In the genomic region with DNA sequence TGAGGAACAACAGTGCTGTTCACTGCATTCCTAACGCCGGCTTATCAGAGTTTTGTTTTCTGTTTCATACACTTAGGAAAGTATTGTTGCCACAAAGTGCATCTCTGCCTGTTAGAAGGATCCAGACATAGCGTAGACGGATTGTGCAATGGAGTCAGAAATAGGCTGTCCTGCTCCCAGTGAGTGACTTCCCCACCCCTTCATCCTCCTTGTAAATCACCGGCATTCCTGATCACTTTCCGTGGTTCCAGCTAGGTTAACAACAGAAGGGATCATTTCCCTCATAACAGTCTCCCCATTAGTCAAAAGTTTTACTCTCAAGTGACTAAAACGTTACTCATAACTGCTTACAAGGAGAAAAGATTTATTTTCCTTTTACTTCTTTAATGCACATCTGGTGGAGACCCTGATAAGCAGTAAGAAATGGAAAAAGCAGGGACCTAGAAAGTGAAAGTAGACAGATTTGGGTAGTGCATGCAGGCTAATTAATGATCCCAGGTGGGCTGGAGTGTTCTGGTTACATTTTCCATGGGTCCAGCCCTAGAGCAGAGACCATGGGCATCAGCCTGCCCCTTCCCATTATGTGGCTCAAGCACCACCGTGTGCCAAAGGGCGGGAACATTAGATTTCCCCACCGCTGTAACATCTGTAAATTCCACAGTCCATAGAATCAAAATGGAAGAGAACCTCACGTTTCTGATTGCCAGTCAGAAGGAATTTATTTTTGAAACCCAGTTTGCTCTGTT, we compare ENCODE assay signal across 7 cellular contexts.
DNase-seq lines count a peak whose midpoint lies in the region; ATAC-seq, FAIRE-seq and TF ChIP-seq lines count a peak whose summit lies in the region.

No MANE protein-coding gene starts in this region.

- H3K9me3 Mint-ChIP-seq in brain (peaks cover under 1 to 1% (median 1%) of the 10 kb centered on the region in 5 experiments), type B pancreatic cell (peaks cover 4% of the 10 kb centered on the region)

- no peak for TF ChIP-seq CTCF in brain (conservative IDR thresholded peaks at IDR 0.05)
- TF ChIP-seq CTCF in kidney epithelial cell (IDR thresholded peaks at IDR 0.05; ENCODE audit: insufficient read depth, low read length, poor library complexity, severe bottlenecking), result no peak
- no peak for TF ChIP-seq CTCF in type B pancreatic cell (conservative IDR thresholded peaks at IDR 0.05)

- no peaks in the 10 kb centered on the region for H3K27me3 Mint-ChIP-seq in brain
- no peaks in the 10 kb centered on the region for H3K27me3 Mint-ChIP-seq in type B pancreatic cell

- H3K4me3 Mint-ChIP-seq in brain, result peak overlapping the region in 4 of 5 experiments; percentile 12 to 41 (median 18)
- H3K4me3 Mint-ChIP-seq in type B pancreatic cell, result peak overlapping the region; percentile 39

- peak overlapping the region in 2 of 5 experiments; percentile 41 to 60 for H3K27ac Mint-ChIP-seq in brain
- peak overlapping the region; percentile 90 for H3K27ac Mint-ChIP-seq in type B pancreatic cell

- FAIRE-seq in H54 (lab: Jason Lieb, UNC), result peak; percentile 45

- H3K36me3 Mint-ChIP-seq in brain, result peaks cover 30% of the 10 kb centered on the region
- peaks cover 11% of the 10 kb centered on the region for H3K36me3 Mint-ChIP-seq in type B pancreatic cell

- no peak for ATAC-seq in GM21723 (IDR thresholded peaks at IDR 0.05; ENCODE audit: unreplicated experiment)

- H3K4me1 Mint-ChIP-seq in brain, result peaks cover 90% of the 10 kb centered on the region
- H3K4me1 Mint-ChIP-seq in type B pancreatic cell (ENCODE audit: unreplicated experiment), result peaks cover 65% of the 10 kb centered on the region

- DNase-seq in H54 (ENCODE audit: insufficient read length, low spot score), result peak; percentile 17
- DNase-seq in kidney epithelial cell (ENCODE audit: low read depth), result peak; percentile 52
- DNase-seq in type B pancreatic cell (ENCODE audit: extremely low spot score, unreplicated experiment), result no peak
- no peak for DNase-seq in DMS 273 treated with DMSO at 0.1 percent for 48 hours (lab: John Stamatoyannopoulos, UW)
- no peak for DNase-seq in T-helper 1 cell

- no peaks in the 10 kb centered on the region for H3K36me3 ChIP-seq in kidney epithelial cell (ENCODE audit: control insufficient read depth, insufficient read depth, low read length)

- H3K27me3 ChIP-seq in kidney epithelial cell (ENCODE audit: control insufficient read depth, insufficient read depth, low read length), result no peaks in the 10 kb centered on the region

- peak overlapping the region; percentile 14 for H3K4me3 ChIP-seq in kidney epithelial cell (ENCODE audit: low read depth, low read length)

- TF ChIP-seq POLR2A in H54 (IDR thresholded peaks at IDR 0.05; ENCODE audit: low read depth, low read length), result no peak

Comparison
In these comparisons a context has a peak if more than half of its experiments do, and no peak if none do; other contexts are left out.
1. DNase-seq: peak in H54 (single experiment) and kidney epithelial cell (single experiment); none in type B pancreatic cell (single experiment), DMS 273 treated with DMSO at 0.1 percent for 48 hours (single experiment) and T-helper 1 cell (0 of 5).